Comparison of ENCODE assay signal across 25 cellular contexts in the genomic region with DNA sequence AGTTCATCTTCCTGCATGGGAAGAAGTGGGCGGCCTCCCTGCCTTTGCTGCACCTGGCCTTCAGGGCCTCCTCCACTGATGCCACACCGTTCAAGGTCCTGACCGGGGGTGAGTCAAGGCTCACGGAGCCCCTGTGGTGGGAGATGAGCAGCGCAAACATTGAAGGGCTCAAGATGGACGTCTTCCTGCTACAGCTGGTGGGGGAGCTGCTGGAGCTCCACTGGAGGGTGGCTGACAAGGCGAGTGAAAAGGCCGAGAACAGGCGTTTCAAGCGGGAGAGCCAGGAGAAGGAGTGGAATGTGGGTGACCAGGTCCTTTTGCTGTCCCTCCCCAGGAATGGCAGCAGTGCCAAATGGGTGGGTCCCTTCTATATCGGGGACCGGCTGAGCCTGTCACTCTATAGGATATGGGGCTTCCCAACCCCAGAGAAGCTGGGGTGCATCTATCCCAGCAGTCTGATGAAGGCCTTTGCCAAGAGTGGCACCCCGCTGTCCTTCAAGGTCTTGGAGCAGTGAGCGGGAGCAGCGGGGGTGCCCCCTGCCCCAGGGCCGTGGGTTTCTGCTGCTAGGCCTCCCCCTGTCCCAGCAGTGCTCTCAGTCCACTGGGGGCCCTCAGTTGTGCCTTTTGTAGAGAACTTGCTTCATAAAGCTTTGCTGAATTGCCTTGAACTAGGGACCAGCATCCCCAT. TPM values are rescaled to one million over a fixed set of nuclear protein-coding genes. Genes with fewer than 3 reads are reported as not detected.
DNase-seq lines count a peak whose midpoint lies in the region; ATAC-seq, FAIRE-seq and TF ChIP-seq lines count a peak whose summit lies in the region.
"Had no signal": no experiment of that assay in that cellular context is flagged by ENCODE, and none has a peak within 500 bp of the region (broad histone marks: within the 10 kb centered on the region; RNA-seq: fewer than 3 reads in every experiment).

No MANE protein-coding gene starts in this region.

- no peak overlapping the region for H2AFZ ChIP-seq in H1 (ENCODE audit: low read length)

- peak overlapping the region; percentile 57; the same call in 1 of the 2 replicates for H4K8ac ChIP-seq in H1 (ENCODE audit: extremely low read depth, insufficient read depth, low read length)

- intact Hi-C loops in heart right ventricle (cut with DNase I): loop anchor here in 1 of 10 donors (10.0 kb wide), 1 partner anchor 52 kb away; a partner anchor contains a TSS
- intact Hi-C loops in posterior vena cava (cut with DNase I): no loop called here

- no peak overlapping the region for H3K18ac ChIP-seq in H1 (ENCODE audit: extremely low read depth, low read length)

- no peak overlapping the region for H3K56ac ChIP-seq in H1 (replicated peaks; ENCODE audit: insufficient read length, low read depth, low read length)

- H3K36me3 Mint-ChIP-seq in HFFc6 (ENCODE audit: low read depth): no peaks in the 10 kb centered on the region

- H3K4me2 ChIP-seq in BLaER1 treated with 17β-estradiol and CSF1 and Interleukin-3, amounts not matched to agents 10 nM and 100 nM: peak overlapping the region; percentile 6 to 95 (median 79); a peak in 19 of 22 replicates
- no peak overlapping the region for H3K4me2 ChIP-seq in H1 (ENCODE audit: insufficient read depth in 1 of 2, low read depth in 2 of 2, low read length in 2 of 2)

- H2BK20ac ChIP-seq in H1 (ENCODE audit: low read length): no peak overlapping the region

- CTCF ChIA-PET in H1 (lab: Charles Lee; ENCODE audit: partially characterized antibody): interaction anchor here (1.2 to 21.3 kb wide), 8 partner anchors 9 to 88 kb away, joined by 4 to 664 read pairs (median 18); a partner anchor contains a TSS

- TF ChIP-seq POLR2A in H1 (IDR thresholded peaks at IDR 0.05; ENCODE audit: control extremely low read depth in 1 of 2, low read depth in 2 of 2, low read length in 2 of 2): no peak

- DNase-seq in cardiac muscle cell (ENCODE audit: low read depth in 1 of 2, low spot score in 1 of 2) (no peak), heart right ventricle (no peak), H1 (ENCODE audit: low read depth in 1 of 2, low spot score in 2 of 2) (no peak), posterior vena cava (ENCODE audit: low spot score) (peak; percentile 73), HFFc6 (no peak), NCI-H1092 treated with DMSO at 0.1 percent for 48 hours (lab: John Stamatoyannopoulos, UW) (no peak)
- DNase-seq: CD4-positive, alpha-beta T cell; GOT3; NCI-H1048; NCI-H1417 treated with DMSO at 0.1 percent for 48 hours; NCI-H1694 treated with DMSO at 0.1 percent for 48 hours; NCI-H2081; NCI-H226; NCI-H510A; NCI-H69; SIG-M5 had no signal

- FAIRE-seq in H1 (lab: Jason Lieb, UNC): no peak
- FAIRE-seq: D721Med, GM18507 had no signal

- POLR2A ChIA-PET in H1 (lab: Charles Lee; ENCODE audit: partially characterized antibody): interaction anchor here (1.1 to 6.3 kb wide), 2 partner anchors 12 to 19 kb away, joined by 5 to 28 read pairs; a partner anchor contains a TSS

- H2BK120ac ChIP-seq in H1 (replicated peaks; ENCODE audit: low read depth, low read length): no peak overlapping the region

- H3K23ac ChIP-seq in H1 (ENCODE audit: insufficient read length): no peak overlapping the region

- peaks cover 8% of the 10 kb centered on the region for H3K27me3 Mint-ChIP-seq in HFFc6 (ENCODE audit: insufficient read depth)

- H3K9me3 ChIP-seq in cardiac muscle cell (ENCODE audit: low read depth) (no peaks in the 10 kb centered on the region), heart right ventricle (no peaks in the 10 kb centered on the region), H1 (ENCODE audit: insufficient read depth in 2 of 2, low read depth in 1 of 2, low read length in 1 of 2) (no peaks in the 10 kb centered on the region)
- no peaks in the 10 kb centered on the region for H3K9me3 ChIP-seq in BLaER1 treated with 17β-estradiol and CSF1 and Interleukin-3, amounts not matched to agents 10 nM and 100 nM (replicated peaks in 1 of 11)

- H3K36me3 ChIP-seq in cardiac muscle cell: peaks cover 13% of the 10 kb centered on the region
- H3K36me3 ChIP-seq in heart right ventricle: peaks cover 0 to 41% (median 7%) of the 10 kb centered on the region in 9 donors
- peaks cover 0 to 40% (median 31%) of the 10 kb centered on the region in 11 experiments; a peak in 19 of 22 replicates for H3K36me3 ChIP-seq in BLaER1 treated with 17β-estradiol and CSF1 and Interleukin-3, amounts not matched to agents 10 nM and 100 nM
- peaks cover 4 to 11% (median 7%) of the 10 kb centered on the region in 4 experiments; a peak in 5 of 8 replicates for H3K36me3 ChIP-seq in H1 (ENCODE audit: control insufficient read depth in 2 of 4, insufficient read depth in 4 of 4, low read length in 3 of 4)

- H3K4me1 ChIP-seq in cardiac muscle cell (ENCODE audit: low read depth): peaks cover 11% of the 10 kb centered on the region
- H3K4me1 ChIP-seq in heart right ventricle: peaks cover 0 to 16% (median 8%) of the 10 kb centered on the region in 9 donors
- H3K4me1 ChIP-seq in BLaER1 treated with 17β-estradiol and CSF1 and Interleukin-3, amounts not matched to agents 10 nM and 100 nM: peaks cover 11 to 51% (median 36%) of the 10 kb centered on the region in 10 experiments
- H3K4me1 ChIP-seq in H1 (replicated peaks in 1 of 4; ENCODE audit: control insufficient read depth in 3 of 4, insufficient read depth in 4 of 4, low read length in 3 of 4): no peaks in the 10 kb centered on the region

- 75 to 79% methylated on average over 16 of the region's 16 CpGs for WGBS in heart right ventricle, 2 donors
- WGBS in H1 (ENCODE audit: extremely low coverage in 1 of 2, insufficient coverage in 1 of 2, insufficient read length in 1 of 2, insufficient replicate concordance in 2 of 2, low coverage in 1 of 2, low lambda C conversion rate in 2 of 2, missing lambda C conversion rate in 1 of 2), 2 experiments: 91% methylated on average over 16 of the region's 16 CpGs; no CpG with 5 or more reads in 1 of the 2 experiments

- no peak overlapping the region for H2BK5ac ChIP-seq in H1 (ENCODE audit: low read depth, low read length)

- no peak overlapping the region for H3K4ac ChIP-seq in H1 (replicated peaks; ENCODE audit: insufficient read length, low read depth, low read length)

- TF ChIP-seq RAD21 in H1 (IDR thresholded peaks at IDR 0.05 in 1 of 2, conservative IDR thresholded peaks at IDR 0.05 in 1 of 2; ENCODE audit: low read depth in 2 of 2, low read length in 2 of 2): no peak

- H4K5ac ChIP-seq in H1 (ENCODE audit: insufficient read length, low read depth, low read length): no peak overlapping the region

- no peaks in the 10 kb centered on the region for H4K20me1 ChIP-seq in BLaER1 treated with 17β-estradiol and CSF1 and Interleukin-3, amounts not matched to agents 10 nM and 100 nM
- no peaks in the 10 kb centered on the region for H4K20me1 ChIP-seq in H1 (replicated peaks in 1 of 2; ENCODE audit: control insufficient read depth in 1 of 2, insufficient read depth in 2 of 2, low read length in 2 of 2)

- no peak overlapping the region for H2BK15ac ChIP-seq in H1 (ENCODE audit: low read length)

- no peaks in the 10 kb centered on the region for H3K79me1 ChIP-seq in H1 (ENCODE audit: low read depth, low read length)

- H3K14ac ChIP-seq in H1 (ENCODE audit: insufficient read length): no peak overlapping the region

- H3K79me2 ChIP-seq in H1 (ENCODE audit: control insufficient read depth in 1 of 2, insufficient read depth in 2 of 2, low read length in 2 of 2): no peaks in the 10 kb centered on the region

- H3K27ac Mint-ChIP-seq in HFFc6: no peak overlapping the region
- H3K27ac Mint-ChIP-seq: CD4-positive, alpha-beta T cell had no signal

- H3K9me3 Mint-ChIP-seq in HFFc6: no peaks in the 10 kb centered on the region
- H3K9me3 Mint-ChIP-seq: CD4-positive, alpha-beta T cell had no signal

- TF ChIP-seq EP300 in H1 (IDR thresholded peaks at IDR 0.05; ENCODE audit: borderline replicate concordance in 1 of 2, low read depth in 2 of 2, low read length in 2 of 2): no peak

- no peak overlapping the region for H3K4me3 Mint-ChIP-seq in HFFc6
- H3K4me3 Mint-ChIP-seq: CD4-positive, alpha-beta T cell had no signal

- TF ChIP-seq CTCF in cardiac muscle cell (IDR thresholded peaks at IDR 0.05; ENCODE audit: low read depth, low read length): no peak
- TF ChIP-seq CTCF in heart right ventricle (IDR thresholded peaks at IDR 0.05): no peak
- TF ChIP-seq CTCF in H1 (IDR thresholded peaks at IDR 0.05; ENCODE audit: control extremely low read depth in 1 of 3, insufficient read depth in 1 of 3, low read depth in 1 of 3, low read length in 3 of 3): no peak
- no peak for TF ChIP-seq CTCF in HFFc6 (IDR thresholded peaks at IDR 0.05)

- no peaks in the 10 kb centered on the region for H3K23me2 ChIP-seq in H1 (ENCODE audit: low read depth, low read length)

- no peak overlapping the region for H2AK5ac ChIP-seq in H1 (ENCODE audit: low read depth, low read length)

- no peak for ATAC-seq in heart right ventricle
- ATAC-seq: HCT116, Panc1 had no signal

- no peaks in the 10 kb centered on the region for H3K27me3 ChIP-seq in cardiac muscle cell
- peaks cover 0 to 9% (median 0%) of the 10 kb centered on the region in 7 donors for H3K27me3 ChIP-seq in heart right ventricle
- peaks cover 0 to 7% (median 0%) of the 10 kb centered on the region in 11 experiments; a peak in 1 of 22 replicates for H3K27me3 ChIP-seq in BLaER1 treated with 17β-estradiol and CSF1 and Interleukin-3, amounts not matched to agents 10 nM and 100 nM
- H3K27me3 ChIP-seq in H1 (replicated peaks in 1 of 4; ENCODE audit: control insufficient read depth in 3 of 4, extremely low read depth in 1 of 4, insufficient read depth in 3 of 4, low read length in 3 of 4): peaks cover 0 to 6% (median 2%) of the 10 kb centered on the region in 4 experiments; a peak in 3 of 7 replicates

- H3K27ac ChIP-seq in cardiac muscle cell: peak overlapping the region; percentile 63
- H3K27ac ChIP-seq in heart right ventricle: no peak overlapping the region
- H3K27ac ChIP-seq in BLaER1 treated with 17β-estradiol and CSF1 and Interleukin-3, amounts not matched to agents 10 nM and 100 nM: peak overlapping the region in 4 of 11 experiments; percentile 2 to 60 (median 28); a peak in 6 of 22 replicates
- no peak overlapping the region for H3K27ac ChIP-seq in H1 (ENCODE audit: low read depth, low read length)
- H3K27ac ChIP-seq: HL-60, RWPE1, SK-N-MC had no signal

- peak overlapping the region in 2 of 11 experiments; percentile 2 to 50; a peak in 4 of 22 replicates for H3K9ac ChIP-seq in BLaER1 treated with 17β-estradiol and CSF1 and Interleukin-3, amounts not matched to agents 10 nM and 100 nM
- no peak overlapping the region for H3K9ac ChIP-seq in H1 (replicated peaks in 1 of 4; ENCODE audit: extremely low read depth in 1 of 4, low read depth in 3 of 4, low read length in 3 of 4)

- H3K4me3 ChIP-seq in cardiac muscle cell (no peak overlapping the region), heart right ventricle (no peak overlapping the region), H1 (ENCODE audit: extremely low read depth in 1 of 4, insufficient read depth in 2 of 4, low read depth in 3 of 4, low read length in 4 of 4) (no peak overlapping the region)
- H3K4me3 ChIP-seq in BLaER1 treated with 17β-estradiol and CSF1 and Interleukin-3, amounts not matched to agents 10 nM and 100 nM: no peak overlapping the region
- H3K4me3 ChIP-seq: SK-N-MC had no signal

- H4K91ac ChIP-seq in H1 (replicated peaks; ENCODE audit: insufficient read length, low read length): no peak overlapping the region

- no peaks in the 10 kb centered on the region for H3K4me1 Mint-ChIP-seq in HFFc6 (ENCODE audit: low read depth)

- no peak overlapping the region for H2BK12ac ChIP-seq in H1 (ENCODE audit: low read depth, low read length)

RNA-seq across cellular contexts. Expression of a gene that starts 12.4 kb away (rescaled TPM):
- total RNA-seq in cardiac muscle cell: 2.3 and 3.3 TPM in 2 replicates
- 3.1 and 5.3 TPM in 2 replicates for polyA plus RNA-seq in cardiac muscle cell
- total RNA-seq in heart right ventricle: 1 to 10 TPM in 4 of 10 donors, under 1 TPM in 6; 0.24 to 2.5 (median 0.80) TPM
- polyA plus RNA-seq in heart right ventricle: 1 to 10 TPM; 1.0 to 1.8 TPM
- 0.52 and 0.54 TPM in 2 replicates for total RNA-seq in H1 (2021; fragmentation: NEBNext Ultra II Directional; extraction: Animal tissue kit (Norgen Biotek cat#: 25700))
- 0.72 and 1.00 TPM in 2 replicates for polyA plus RNA-seq in H1 (2011; rRNA removed)
- polyA plus RNA-seq in H1 (2011; cell fraction: cytosol; rRNA removed): 0.65 TPM
- polyA plus RNA-seq in H1 (2011; cell fraction: nucleus; rRNA removed): 1.7 TPM
- polyA plus RNA-seq in H1 (2012, experiment 1 of 2): 0.37 to 1.00 TPM (median 0.83 TPM) in 4 replicates
- 0.43 TPM for polyA plus RNA-seq in H1 (2012, experiment 2 of 2)
- polyA plus RNA-seq in H1 (2013, experiment 1 of 2): 0.57 TPM
- 0.53 TPM for polyA plus RNA-seq in H1 (2013, experiment 2 of 2)
- 0.12 and 0.57 TPM in 2 replicates for polyA minus RNA-seq in H1 (2011; rRNA and poly(A)+ RNA removed)
- polyA minus RNA-seq in H1 (2011; cell fraction: cytosol; rRNA and poly(A)+ RNA removed): not detected
- 1.2 TPM for polyA minus RNA-seq in H1 (2011; cell fraction: nucleus; rRNA and poly(A)+ RNA removed)
- total RNA-seq in posterior vena cava: 1 to 10 TPM; 3.5 to 4.2 TPM
- 1 to 10 TPM; 3.3 to 5.0 (median 3.9) TPM for total RNA-seq in HFFc6 (2021; fragmentation: NEBNext Ultra II Directional; extraction: Animal tissue kit (Norgen Biotek cat#: 25700))
- total RNA-seq: A172 had no signal

RNA-seq across cellular contexts. Expression of a gene that starts 12.7 kb away (rescaled TPM):
- total RNA-seq in cardiac muscle cell (62.2 and 90.7 TPM in 2 replicates), heart right ventricle (10 to 100 TPM; 14.3 to 30.1 (median 17.9) TPM), posterior vena cava (10 to 100 TPM; 41.4 to 41.8 TPM)
- polyA plus RNA-seq in cardiac muscle cell (34.7 and 35.7 TPM in 2 replicates), heart right ventricle (10 to 100 TPM; 14.0 to 20.9 TPM), H1 (2011; rRNA removed) (7.6 and 9.2 TPM in 2 replicates)
- total RNA-seq in H1 (2021; fragmentation: NEBNext Ultra II Directional; extraction: Animal tissue kit (Norgen Biotek cat#: 25700)): 22.1 and 22.3 TPM in 2 replicates
- polyA plus RNA-seq in H1 (2011; cell fraction: cytosol; rRNA removed): 10.0 TPM
- polyA plus RNA-seq in H1 (2011; cell fraction: nucleus; rRNA removed): 18.3 TPM
- polyA plus RNA-seq in H1 (2012, experiment 1 of 2): 14.2 to 18.4 TPM (median 16.7 TPM) in 4 replicates
- polyA plus RNA-seq in H1 (2012, experiment 2 of 2): 6.4 TPM
- polyA plus RNA-seq in H1 (2013, experiment 1 of 2): 8.0 TPM
- 8.6 TPM for polyA plus RNA-seq in H1 (2013, experiment 2 of 2)
- polyA minus RNA-seq in H1 (2011; rRNA and poly(A)+ RNA removed): 17.7 and 19.0 TPM in 2 replicates
- polyA minus RNA-seq in H1 (2011; cell fraction: cytosol; rRNA and poly(A)+ RNA removed): 10.9 TPM
- polyA minus RNA-seq in H1 (2011; cell fraction: nucleus; rRNA and poly(A)+ RNA removed): 23.2 TPM
- total RNA-seq in HFFc6 (2021; fragmentation: NEBNext Ultra II Directional; extraction: Animal tissue kit (Norgen Biotek cat#: 25700)): 10 to 100 TPM; 25.4 to 29.2 (median 28.0) TPM

RNA-seq across cellular contexts. Expression of a gene that starts 18.3 kb away (rescaled TPM):
- 37.2 and 56.2 TPM in 2 replicates for total RNA-seq in cardiac muscle cell
- 21.3 and 30.7 TPM in 2 replicates for polyA plus RNA-seq in cardiac muscle cell
- total RNA-seq in heart right ventricle: 1 to 10 TPM; 3.6 to 9.0 (median 6.4) TPM
- 1 to 10 TPM; 4.6 to 6.8 TPM for polyA plus RNA-seq in heart right ventricle
- 18.3 and 19.6 TPM in 2 replicates for total RNA-seq in H1 (2021; fragmentation: NEBNext Ultra II Directional; extraction: Animal tissue kit (Norgen Biotek cat#: 25700))
- 15.2 and 18.4 TPM in 2 replicates for polyA plus RNA-seq in H1 (2011; rRNA removed)
- polyA plus RNA-seq in H1 (2011; cell fraction: cytosol; rRNA removed): 10.5 TPM
- 27.2 TPM for polyA plus RNA-seq in H1 (2011; cell fraction: nucleus; rRNA removed)
- 11.9 to 18.8 TPM (median 15.4 TPM) in 4 replicates for polyA plus RNA-seq in H1 (2012, experiment 1 of 2)
- polyA plus RNA-seq in H1 (2012, experiment 2 of 2): 15.0 TPM
- polyA plus RNA-seq in H1 (2013, experiment 1 of 2): 9.0 TPM
- polyA plus RNA-seq in H1 (2013, experiment 2 of 2): 8.4 TPM
- 24.2 and 26.3 TPM in 2 replicates for polyA minus RNA-seq in H1 (2011; rRNA and poly(A)+ RNA removed)
- polyA minus RNA-seq in H1 (2011; cell fraction: cytosol; rRNA and poly(A)+ RNA removed): 16.6 TPM
- polyA minus RNA-seq in H1 (2011; cell fraction: nucleus; rRNA and poly(A)+ RNA removed): 18.8 TPM
- 10 to 100 TPM; 13.1 to 15.1 TPM for total RNA-seq in posterior vena cava
- 1 to 10 TPM; 3.9 to 6.3 (median 4.1) TPM for total RNA-seq in HFFc6 (2021; fragmentation: NEBNext Ultra II Directional; extraction: Animal tissue kit (Norgen Biotek cat#: 25700))

RNA-seq across cellular contexts. Expression of a gene that starts 25.5 kb away (rescaled TPM):
- total RNA-seq in cardiac muscle cell: 60.4 and 63.9 TPM in 2 replicates
- polyA plus RNA-seq in cardiac muscle cell: 163 TPM in 2 replicates
- 10 to 100 TPM; 55.6 to 93.6 (median 67.4) TPM for total RNA-seq in heart right ventricle
- 100 to 1,000 TPM in 1 of 2 donors, 10 to 100 TPM in 1; 88.5 to 108 TPM for polyA plus RNA-seq in heart right ventricle
- total RNA-seq in H1 (2021; fragmentation: NEBNext Ultra II Directional; extraction: Animal tissue kit (Norgen Biotek cat#: 25700)): 45.2 and 46.7 TPM in 2 replicates
- 98.8 and 104 TPM in 2 replicates for polyA plus RNA-seq in H1 (2011; rRNA removed)
- 84.0 TPM for polyA plus RNA-seq in H1 (2011; cell fraction: cytosol; rRNA removed)
- 132 TPM for polyA plus RNA-seq in H1 (2011; cell fraction: nucleus; rRNA removed)
- 42.7 to 63.6 TPM (median 60.1 TPM) in 4 replicates for polyA plus RNA-seq in H1 (2012, experiment 1 of 2)
- 60.9 TPM for polyA plus RNA-seq in H1 (2012, experiment 2 of 2)
- 42.5 TPM for polyA plus RNA-seq in H1 (2013, experiment 1 of 2)
- 37.4 TPM for polyA plus RNA-seq in H1 (2013, experiment 2 of 2)
- polyA minus RNA-seq in H1 (2011; rRNA and poly(A)+ RNA removed): 18.7 and 22.0 TPM in 2 replicates
- polyA minus RNA-seq in H1 (2011; cell fraction: cytosol; rRNA and poly(A)+ RNA removed): 14.5 TPM
- 35.0 TPM for polyA minus RNA-seq in H1 (2011; cell fraction: nucleus; rRNA and poly(A)+ RNA removed)
- total RNA-seq in posterior vena cava: 10 to 100 TPM; 31.6 to 36.4 TPM
- 10 to 100 TPM; 29.6 to 35.7 (median 31.6) TPM for total RNA-seq in HFFc6 (2021; fragmentation: NEBNext Ultra II Directional; extraction: Animal tissue kit (Norgen Biotek cat#: 25700))

RNA-seq across cellular contexts. Expression of a gene that starts 49.1 kb away (rescaled TPM):
- total RNA-seq in cardiac muscle cell (56.8 and 117 TPM in 2 replicates), heart right ventricle (10 to 100 TPM in 4 of 10 donors, 1 to 10 TPM in 6; 3.0 to 42.0 (median 7.8) TPM), posterior vena cava (10 to 100 TPM; 75.1 to 87.2 TPM)
- polyA plus RNA-seq in cardiac muscle cell (83.2 and 120 TPM in 2 replicates), heart right ventricle (10 to 100 TPM; 28.7 to 69.2 TPM), H1 (2011; rRNA removed) (50.3 and 78.9 TPM in 2 replicates)
- 47.3 and 51.2 TPM in 2 replicates for total RNA-seq in H1 (2021; fragmentation: NEBNext Ultra II Directional; extraction: Animal tissue kit (Norgen Biotek cat#: 25700))
- polyA plus RNA-seq in H1 (2011; cell fraction: cytosol; rRNA removed): 58.4 TPM
- polyA plus RNA-seq in H1 (2011; cell fraction: nucleus; rRNA removed): 578 TPM
- polyA plus RNA-seq in H1 (2012, experiment 1 of 2): 35.4 to 72.8 TPM (median 70.8 TPM) in 4 replicates
- polyA plus RNA-seq in H1 (2012, experiment 2 of 2): 49.3 TPM
- 29.4 TPM for polyA plus RNA-seq in H1 (2013, experiment 1 of 2)
- polyA plus RNA-seq in H1 (2013, experiment 2 of 2): 24.1 TPM
- polyA minus RNA-seq in H1 (2011; rRNA and poly(A)+ RNA removed): 19.4 and 23.0 TPM in 2 replicates
- polyA minus RNA-seq in H1 (2011; cell fraction: cytosol; rRNA and poly(A)+ RNA removed): 22.5 TPM
- polyA minus RNA-seq in H1 (2011; cell fraction: nucleus; rRNA and poly(A)+ RNA removed): 54.7 TPM
- total RNA-seq in HFFc6 (2021; fragmentation: NEBNext Ultra II Directional; extraction: Animal tissue kit (Norgen Biotek cat#: 25700)): 10 to 100 TPM; 73.4 to 81.9 (median 77.2) TPM
- total RNA-seq: A172; CD4-positive, alpha-beta T cell had no signal

Comparison
In these comparisons a context has a peak if more than half of its experiments do, and no peak if none do; other contexts are left out.
1. H3K4me2 ChIP-seq: peak in BLaER1 treated with 17β-estradiol and CSF1 and Interleukin-3, amounts not matched to agents 10 nM and 100 nM (11 of 11); none in H1 (0 of 2).